1 cellular context compared by ENCODE assay signal in the genomic region with DNA sequence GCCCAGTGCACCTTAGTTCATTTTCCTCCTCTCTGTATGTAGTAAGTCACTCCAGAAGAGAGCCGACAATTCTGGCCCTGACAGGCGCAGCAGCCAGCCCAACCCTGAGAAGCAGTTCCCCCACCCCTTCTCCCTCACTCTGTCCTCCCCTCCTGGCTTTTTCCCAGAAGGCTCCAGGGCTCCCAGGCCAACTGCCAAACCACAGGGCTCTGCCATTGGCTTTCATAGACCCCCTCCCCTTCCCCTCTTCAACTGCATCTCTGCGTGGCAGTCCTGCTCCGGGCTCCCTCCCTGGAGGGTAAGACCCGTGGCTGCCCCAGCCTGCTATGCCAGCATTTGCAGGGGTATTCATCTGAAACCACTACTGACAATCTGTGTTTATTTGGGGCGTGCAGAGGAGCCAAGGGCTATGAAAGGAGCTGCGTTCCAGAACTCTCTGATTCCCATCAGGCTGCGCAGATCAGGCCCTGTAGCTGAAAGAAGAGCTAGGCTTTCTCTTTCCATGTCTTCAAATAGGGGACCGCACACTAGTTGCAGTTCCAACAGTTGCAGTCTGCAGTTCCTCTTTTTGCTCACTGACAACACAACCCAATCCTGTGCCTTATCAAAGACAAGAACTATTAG.
TF ChIP-seq lines count a peak whose summit lies in the region.

No MANE protein-coding gene starts in this region.

TF ChIP-seq in K562, 482 proteins besides CTCF, POLR2A, EP300 and RAD21 (continued from another document and continues in another):
- TF ChIP-seq, protein P1, sequence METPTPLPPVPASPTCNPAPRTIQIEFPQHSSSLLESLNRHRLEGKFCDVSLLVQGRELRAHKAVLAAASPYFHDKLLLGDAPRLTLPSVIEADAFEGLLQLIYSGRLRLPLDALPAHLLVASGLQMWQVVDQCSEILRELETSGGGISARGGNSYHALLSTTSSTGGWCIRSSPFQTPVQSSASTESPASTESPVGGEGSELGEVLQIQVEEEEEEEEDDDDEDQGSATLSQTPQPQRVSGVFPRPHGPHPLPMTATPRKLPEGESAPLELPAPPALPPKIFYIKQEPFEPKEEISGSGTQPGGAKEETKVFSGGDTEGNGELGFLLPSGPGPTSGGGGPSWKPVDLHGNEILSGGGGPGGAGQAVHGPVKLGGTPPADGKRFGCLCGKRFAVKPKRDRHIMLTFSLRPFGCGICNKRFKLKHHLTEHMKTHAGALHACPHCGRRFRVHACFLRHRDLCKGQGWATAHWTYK (CRISPR knock-in tag; IDR thresholded peaks at IDR 0.05) = 0 out of 2 replicates have a peak, but pooled peaks have one; percentile 21
- TF ChIP-seq POLR3G (IDR thresholded peaks at IDR 0.05; ENCODE audit: extremely low read depth, insufficient read length, insufficient replicate concordance) = no peak
- TF ChIP-seq ZC3H8 (IDR thresholded peaks at IDR 0.05) = no peak
- TF ChIP-seq CHD1 (IDR thresholded peaks at IDR 0.05; ENCODE audit: low read length) = no peak
- TF ChIP-seq CBX1 (IDR thresholded peaks at IDR 0.05; ENCODE audit: low read depth) = no peak
- no peak for TF ChIP-seq ZNF146 (CRISPR knock-in tag; IDR thresholded peaks at IDR 0.05; ENCODE audit: unreplicated experiment)
- TF ChIP-seq MAZ (CRISPR knock-in tag; conservative IDR thresholded peaks at IDR 0.05 in 1 of 2, IDR thresholded peaks at IDR 0.05 in 1 of 2) = peak; percentile 13 to 66; a peak in 1 of 4 replicates
- TF ChIP-seq, protein P2, sequence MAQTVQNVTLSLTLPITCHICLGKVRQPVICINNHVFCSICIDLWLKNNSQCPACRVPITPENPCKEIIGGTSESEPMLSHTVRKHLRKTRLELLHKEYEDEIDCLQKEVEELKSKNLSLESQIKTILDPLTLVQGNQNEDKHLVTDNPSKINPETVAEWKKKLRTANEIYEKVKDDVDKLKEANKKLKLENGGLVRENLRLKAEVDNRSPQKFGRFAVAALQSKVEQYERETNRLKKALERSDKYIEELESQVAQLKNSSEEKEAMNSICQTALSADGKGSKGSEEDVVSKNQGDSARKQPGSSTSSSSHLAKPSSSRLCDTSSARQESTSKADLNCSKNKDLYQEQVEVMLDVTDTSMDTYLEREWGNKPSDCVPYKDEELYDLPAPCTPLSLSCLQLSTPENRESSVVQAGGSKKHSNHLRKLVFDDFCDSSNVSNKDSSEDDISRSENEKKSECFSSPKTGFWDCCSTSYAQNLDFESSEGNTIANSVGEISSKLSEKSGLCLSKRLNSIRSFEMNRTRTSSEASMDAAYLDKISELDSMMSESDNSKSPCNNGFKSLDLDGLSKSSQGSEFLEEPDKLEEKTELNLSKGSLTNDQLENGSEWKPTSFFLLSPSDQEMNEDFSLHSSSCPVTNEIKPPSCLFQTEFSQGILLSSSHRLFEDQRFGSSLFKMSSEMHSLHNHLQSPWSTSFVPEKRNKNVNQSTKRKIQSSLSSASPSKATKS (CRISPR knock-in tag; IDR thresholded peaks at IDR 0.05) = no peak
- no peak for TF ChIP-seq ZNF41 (CRISPR knock-in tag; conservative IDR thresholded peaks at IDR 0.05)
- no peak for TF ChIP-seq SNIP1 (IDR thresholded peaks at IDR 0.05; ENCODE audit: low read depth)
- no peak for TF ChIP-seq ZNF696 (CRISPR knock-in tag; conservative IDR thresholded peaks at IDR 0.05)
- TF ChIP-seq PTRF (tag; IDR thresholded peaks at IDR 0.05) = no peak
- no peak for TF ChIP-seq BHLHE40 (IDR thresholded peaks at IDR 0.05; ENCODE audit: low read length)
- TF ChIP-seq PCBP1 (IDR thresholded peaks at IDR 0.05; ENCODE audit: low read depth, low read length, poor library complexity, severe bottlenecking) = no peak
- TF ChIP-seq ZNF431 (CRISPR knock-in tag; IDR thresholded peaks at IDR 0.05) = no peak
- no peak for TF ChIP-seq XRCC5 (IDR thresholded peaks at IDR 0.05; ENCODE audit: low read depth, low read length)
- TF ChIP-seq NRF1 (conservative IDR thresholded peaks at IDR 0.05 in 1 of 2, IDR thresholded peaks at IDR 0.05 in 1 of 2) = peak; percentile 44 to 51; a peak in 3 of 4 replicates
- no peak for TF ChIP-seq KAT7 (CRISPR knock-in tag; IDR thresholded peaks at IDR 0.05; ENCODE audit: borderline replicate concordance)
- no peak for TF ChIP-seq ZNF668 (CRISPR knock-in tag; IDR thresholded peaks at IDR 0.05)
- no peak for TF ChIP-seq NBN (IDR thresholded peaks at IDR 0.05; ENCODE audit: low read depth)
- TF ChIP-seq SRSF1 (IDR thresholded peaks at IDR 0.05; ENCODE audit: low read depth, low read length) = no peak
- TF ChIP-seq ZFP30 (CRISPR knock-in tag; IDR thresholded peaks at IDR 0.05; ENCODE audit: borderline replicate concordance) = no peak
- TF ChIP-seq, protein P3, sequence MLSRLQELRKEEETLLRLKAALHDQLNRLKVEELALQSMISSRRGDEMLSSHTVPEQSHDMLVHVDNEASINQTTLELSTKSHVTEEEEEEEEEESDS (CRISPR knock-in tag; IDR thresholded peaks at IDR 0.05) = no peak
- no peak for TF ChIP-seq ZFPM2 (CRISPR knock-in tag; IDR thresholded peaks at IDR 0.05)
- TF ChIP-seq, protein P4, sequence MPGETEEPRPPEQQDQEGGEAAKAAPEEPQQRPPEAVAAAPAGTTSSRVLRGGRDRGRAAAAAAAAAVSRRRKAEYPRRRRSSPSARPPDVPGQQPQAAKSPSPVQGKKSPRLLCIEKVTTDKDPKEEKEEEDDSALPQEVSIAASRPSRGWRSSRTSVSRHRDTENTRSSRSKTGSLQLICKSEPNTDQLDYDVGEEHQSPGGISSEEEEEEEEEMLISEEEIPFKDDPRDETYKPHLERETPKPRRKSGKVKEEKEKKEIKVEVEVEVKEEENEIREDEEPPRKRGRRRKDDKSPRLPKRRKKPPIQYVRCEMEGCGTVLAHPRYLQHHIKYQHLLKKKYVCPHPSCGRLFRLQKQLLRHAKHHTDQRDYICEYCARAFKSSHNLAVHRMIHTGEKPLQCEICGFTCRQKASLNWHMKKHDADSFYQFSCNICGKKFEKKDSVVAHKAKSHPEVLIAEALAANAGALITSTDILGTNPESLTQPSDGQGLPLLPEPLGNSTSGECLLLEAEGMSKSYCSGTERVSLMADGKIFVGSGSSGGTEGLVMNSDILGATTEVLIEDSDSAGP (CRISPR knock-in tag; IDR thresholded peaks at IDR 0.05) = no peak
- TF ChIP-seq NFIX (CRISPR knock-in tag; IDR thresholded peaks at IDR 0.05; ENCODE audit: low read depth) = no peak
- no peak for TF ChIP-seq ZNF436 (CRISPR knock-in tag; IDR thresholded peaks at IDR 0.05)
- no peak for TF ChIP-seq MEF2D (tag; conservative IDR thresholded peaks at IDR 0.05; ENCODE audit: low read depth)
- no peak for TF ChIP-seq HMGN3 (IDR thresholded peaks at IDR 0.05; ENCODE audit: borderline replicate concordance, extremely low read depth, insufficient read length, low read depth, low read length)
- peak; percentile 98 for TF ChIP-seq SPI1 (IDR thresholded peaks at IDR 0.05; ENCODE audit: borderline replicate concordance, low read depth, low read length)
- TF ChIP-seq U2AF1 (optimal IDR thresholded peaks at IDR 0.05; ENCODE audit: low read depth, low read length) = no peak
- no peak for TF ChIP-seq ATF7 (IDR thresholded peaks at IDR 0.05)
- no peak for TF ChIP-seq ZBED1 (IDR thresholded peaks at IDR 0.05)
- TF ChIP-seq, protein P5, sequence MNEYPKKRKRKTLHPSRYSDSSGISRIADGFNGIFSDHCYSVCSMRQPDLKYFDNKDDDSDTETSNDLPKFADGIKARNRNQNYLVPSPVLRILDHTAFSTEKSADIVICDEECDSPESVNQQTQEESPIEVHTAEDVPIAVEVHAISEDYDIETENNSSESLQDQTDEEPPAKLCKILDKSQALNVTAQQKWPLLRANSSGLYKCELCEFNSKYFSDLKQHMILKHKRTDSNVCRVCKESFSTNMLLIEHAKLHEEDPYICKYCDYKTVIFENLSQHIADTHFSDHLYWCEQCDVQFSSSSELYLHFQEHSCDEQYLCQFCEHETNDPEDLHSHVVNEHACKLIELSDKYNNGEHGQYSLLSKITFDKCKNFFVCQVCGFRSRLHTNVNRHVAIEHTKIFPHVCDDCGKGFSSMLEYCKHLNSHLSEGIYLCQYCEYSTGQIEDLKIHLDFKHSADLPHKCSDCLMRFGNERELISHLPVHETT (CRISPR knock-in tag; conservative IDR thresholded peaks at IDR 0.05 in 1 of 2, IDR thresholded peaks at IDR 0.05 in 1 of 2) = peak in 1 of 2 experiments; percentile 40; a peak in 1 of 4 replicates
- TF ChIP-seq, protein P6, sequence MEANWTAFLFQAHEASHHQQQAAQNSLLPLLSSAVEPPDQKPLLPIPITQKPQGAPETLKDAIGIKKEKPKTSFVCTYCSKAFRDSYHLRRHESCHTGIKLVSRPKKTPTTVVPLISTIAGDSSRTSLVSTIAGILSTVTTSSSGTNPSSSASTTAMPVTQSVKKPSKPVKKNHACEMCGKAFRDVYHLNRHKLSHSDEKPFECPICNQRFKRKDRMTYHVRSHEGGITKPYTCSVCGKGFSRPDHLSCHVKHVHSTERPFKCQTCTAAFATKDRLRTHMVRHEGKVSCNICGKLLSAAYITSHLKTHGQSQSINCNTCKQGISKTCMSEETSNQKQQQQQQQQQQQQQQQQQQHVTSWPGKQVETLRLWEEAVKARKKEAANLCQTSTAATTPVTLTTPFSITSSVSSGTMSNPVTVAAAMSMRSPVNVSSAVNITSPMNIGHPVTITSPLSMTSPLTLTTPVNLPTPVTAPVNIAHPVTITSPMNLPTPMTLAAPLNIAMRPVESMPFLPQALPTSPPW (CRISPR knock-in tag; IDR thresholded peaks at IDR 0.05) = peak; percentile 84
- TF ChIP-seq ZBTB17 (CRISPR knock-in tag; IDR thresholded peaks at IDR 0.05) = peak; percentile 46; the same call in 1 of the 2 replicates
- TF ChIP-seq ZNF133 (CRISPR knock-in tag; IDR thresholded peaks at IDR 0.05) = no peak
- no peak for TF ChIP-seq HLTF (IDR thresholded peaks at IDR 0.05)
- no peak for TF ChIP-seq JUN (IDR thresholded peaks at IDR 0.05; ENCODE audit: borderline replicate concordance, low read depth, low read length)
- no peak for TF ChIP-seq JUN (CRISPR knock-in tag; IDR thresholded peaks at IDR 0.05; ENCODE audit: borderline replicate concordance)
- TF ChIP-seq, protein P7, sequence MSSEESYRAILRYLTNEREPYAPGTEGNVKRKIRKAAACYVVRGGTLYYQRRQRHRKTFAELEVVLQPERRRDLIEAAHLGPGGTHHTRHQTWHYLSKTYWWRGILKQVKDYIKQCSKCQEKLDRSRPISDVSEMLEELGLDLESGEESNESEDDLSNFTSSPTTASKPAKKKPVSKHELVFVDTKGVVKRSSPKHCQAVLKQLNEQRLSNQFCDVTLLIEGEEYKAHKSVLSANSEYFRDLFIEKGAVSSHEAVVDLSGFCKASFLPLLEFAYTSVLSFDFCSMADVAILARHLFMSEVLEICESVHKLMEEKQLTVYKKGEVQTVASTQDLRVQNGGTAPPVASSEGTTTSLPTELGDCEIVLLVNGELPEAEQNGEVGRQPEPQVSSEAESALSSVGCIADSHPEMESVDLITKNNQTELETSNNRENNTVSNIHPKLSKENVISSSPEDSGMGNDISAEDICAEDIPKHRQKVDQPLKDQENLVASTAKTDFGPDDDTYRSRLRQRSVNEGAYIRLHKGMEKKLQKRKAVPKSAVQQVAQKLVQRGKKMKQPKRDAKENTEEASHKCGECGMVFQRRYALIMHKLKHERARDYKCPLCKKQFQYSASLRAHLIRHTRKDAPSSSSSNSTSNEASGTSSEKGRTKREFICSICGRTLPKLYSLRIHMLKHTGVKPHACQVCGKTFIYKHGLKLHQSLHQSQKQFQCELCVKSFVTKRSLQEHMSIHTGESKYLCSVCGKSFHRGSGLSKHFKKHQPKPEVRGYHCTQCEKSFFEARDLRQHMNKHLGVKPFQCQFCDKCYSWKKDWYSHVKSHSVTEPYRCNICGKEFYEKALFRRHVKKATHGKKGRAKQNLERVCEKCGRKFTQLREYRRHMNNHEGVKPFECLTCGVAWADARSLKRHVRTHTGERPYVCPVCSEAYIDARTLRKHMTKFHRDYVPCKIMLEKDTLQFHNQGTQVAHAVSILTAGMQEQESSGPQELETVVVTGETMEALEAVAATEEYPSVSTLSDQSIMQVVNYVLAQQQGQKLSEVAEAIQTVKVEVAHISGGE (CRISPR knock-in tag; IDR thresholded peaks at IDR 0.05) = no peak
- TF ChIP-seq BRCA1 (IDR thresholded peaks at IDR 0.05) = no peak
- TF ChIP-seq BRCA1 (CRISPR knock-in tag; IDR thresholded peaks at IDR 0.05) = no peak
- TF ChIP-seq, protein P8, sequence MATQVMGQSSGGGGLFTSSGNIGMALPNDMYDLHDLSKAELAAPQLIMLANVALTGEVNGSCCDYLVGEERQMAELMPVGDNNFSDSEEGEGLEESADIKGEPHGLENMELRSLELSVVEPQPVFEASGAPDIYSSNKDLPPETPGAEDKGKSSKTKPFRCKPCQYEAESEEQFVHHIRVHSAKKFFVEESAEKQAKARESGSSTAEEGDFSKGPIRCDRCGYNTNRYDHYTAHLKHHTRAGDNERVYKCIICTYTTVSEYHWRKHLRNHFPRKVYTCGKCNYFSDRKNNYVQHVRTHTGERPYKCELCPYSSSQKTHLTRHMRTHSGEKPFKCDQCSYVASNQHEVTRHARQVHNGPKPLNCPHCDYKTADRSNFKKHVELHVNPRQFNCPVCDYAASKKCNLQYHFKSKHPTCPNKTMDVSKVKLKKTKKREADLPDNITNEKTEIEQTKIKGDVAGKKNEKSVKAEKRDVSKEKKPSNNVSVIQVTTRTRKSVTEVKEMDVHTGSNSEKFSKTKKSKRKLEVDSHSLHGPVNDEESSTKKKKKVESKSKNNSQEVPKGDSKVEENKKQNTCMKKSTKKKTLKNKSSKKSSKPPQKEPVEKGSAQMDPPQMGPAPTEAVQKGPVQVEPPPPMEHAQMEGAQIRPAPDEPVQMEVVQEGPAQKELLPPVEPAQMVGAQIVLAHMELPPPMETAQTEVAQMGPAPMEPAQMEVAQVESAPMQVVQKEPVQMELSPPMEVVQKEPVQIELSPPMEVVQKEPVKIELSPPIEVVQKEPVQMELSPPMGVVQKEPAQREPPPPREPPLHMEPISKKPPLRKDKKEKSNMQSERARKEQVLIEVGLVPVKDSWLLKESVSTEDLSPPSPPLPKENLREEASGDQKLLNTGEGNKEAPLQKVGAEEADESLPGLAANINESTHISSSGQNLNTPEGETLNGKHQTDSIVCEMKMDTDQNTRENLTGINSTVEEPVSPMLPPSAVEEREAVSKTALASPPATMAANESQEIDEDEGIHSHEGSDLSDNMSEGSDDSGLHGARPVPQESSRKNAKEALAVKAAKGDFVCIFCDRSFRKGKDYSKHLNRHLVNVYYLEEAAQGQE (CRISPR knock-in tag; IDR thresholded peaks at IDR 0.05; ENCODE audit: low read depth) = no peak
- TF ChIP-seq, protein P9, sequence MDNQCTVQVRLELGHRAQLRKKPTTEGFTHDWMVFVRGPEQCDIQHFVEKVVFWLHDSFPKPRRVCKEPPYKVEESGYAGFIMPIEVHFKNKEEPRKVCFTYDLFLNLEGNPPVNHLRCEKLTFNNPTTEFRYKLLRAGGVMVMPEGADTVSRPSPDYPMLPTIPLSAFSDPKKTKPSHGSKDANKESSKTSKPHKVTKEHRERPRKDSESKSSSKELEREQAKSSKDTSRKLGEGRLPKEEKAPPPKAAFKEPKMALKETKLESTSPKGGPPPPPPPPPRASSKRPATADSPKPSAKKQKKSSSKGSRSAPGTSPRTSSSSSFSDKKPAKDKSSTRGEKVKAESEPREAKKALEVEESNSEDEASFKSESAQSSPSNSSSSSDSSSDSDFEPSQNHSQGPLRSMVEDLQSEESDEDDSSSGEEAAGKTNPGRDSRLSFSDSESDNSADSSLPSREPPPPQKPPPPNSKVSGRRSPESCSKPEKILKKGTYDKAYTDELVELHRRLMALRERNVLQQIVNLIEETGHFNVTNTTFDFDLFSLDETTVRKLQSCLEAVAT (IDR thresholded peaks at IDR 0.05) = no peak
- no peak for TF ChIP-seq ZNF174 (CRISPR knock-in tag; IDR thresholded peaks at IDR 0.05)
- TF ChIP-seq STAT5A (IDR thresholded peaks at IDR 0.05; ENCODE audit: borderline replicate concordance, low read length) = no peak
